8 cellular contexts compared by ENCODE assay signal in genomic region chr2:84459028-84459943, GRCh38. TPM values are rescaled to one million over a fixed set of nuclear protein-coding genes. Genes with fewer than 3 reads are reported as not detected.
DNase-seq lines count a peak whose midpoint lies in the region; ATAC-seq, FAIRE-seq and TF ChIP-seq lines count a peak whose summit lies in the region.

Gene SUCLG1 (minus strand): TSS chr2:84459280. CDS start chr2:84459269, 11 bp downstream.

- TF ChIP-seq CTCF in AG04449 (IDR thresholded peaks at IDR 0.05; ENCODE audit: insufficient read depth, low read length, missing control alignments) (no peak), WI38 (IDR thresholded peaks at IDR 0.05; ENCODE audit: low read depth, low read length) (no peak), bronchial epithelial cell (IDR thresholded peaks at IDR 0.05; ENCODE audit: insufficient read depth, low read length, severe bottlenecking) (no peak)

- ATAC-seq in GM18907 (IDR thresholded peaks at IDR 0.05; ENCODE audit: unreplicated experiment) (peak; percentile 96), HG03159 (IDR thresholded peaks at IDR 0.05; ENCODE audit: unreplicated experiment) (peak; percentile 94)

- no peaks in the 10 kb centered on the region for H3K27me3 ChIP-seq in bronchial epithelial cell (ENCODE audit: control insufficient read depth, insufficient read depth, low read length)

- CTCF ChIA-PET in AG04449 (lab: Yijun Ruan, JAX) = interaction anchor here (1.2 to 3.5 kb wide), 2 partner anchors 12 to 467 kb away, joined by 3 to 11 read pairs; no protein-coding TSS in a partner anchor

- no peaks in the 10 kb centered on the region for H3K36me3 ChIP-seq in bronchial epithelial cell (ENCODE audit: control insufficient read depth, insufficient read depth, low read length)

- POLR2A ChIA-PET in AG04449 (lab: Yijun Ruan, JAX) = interaction anchor here (0.8 kb wide), 1 partner anchor 34 kb away, joined by 3 read pairs; no protein-coding TSS in a partner anchor

- DNase-seq in AG04449 (ENCODE audit: low read depth, low spot score) (no peak), NCI-H2227 treated with DMSO at 0.1 percent for 48 hours (lab: John Stamatoyannopoulos, UW) (peak; percentile 94), bronchial epithelial cell (ENCODE audit: low read depth) (peak; percentile 69), iPS-NIHi7 (ENCODE audit: extremely low spot score) (peak; percentile 85), smooth muscle cell of the brain vasculature (ENCODE audit: low read depth, low spot score) (peak; percentile 43)

- no peak for FAIRE-seq in bronchial epithelial cell (lab: Jason Lieb, UNC)

- H3K4me3 ChIP-seq in AG04449 (ENCODE audit: low read depth, low read length) (peak within 1 kb of the TSS; percentile 93), WI38 (ENCODE audit: low read depth, low read length) (peak within 1 kb of the TSS; percentile 80), bronchial epithelial cell (ENCODE audit: low read depth, low read length) (peak within 1 kb of the TSS; percentile 89)

RNA-seq across cellular contexts. Expression of gene SUCLG1, which starts in this region (rescaled TPM):
- 24.6 and 27.9 TPM in 2 replicates for total RNA-seq in bronchial epithelial cell
